22 cellular contexts compared by ENCODE assay signal in genomic region chr12:114750905-114751304, GRCh38.
"Had no signal": no experiment of that assay in that cellular context is flagged by ENCODE, and none has a peak within 500 bp of the region (broad histone marks: within the 10 kb centered on the region; RNA-seq: fewer than 3 reads in every experiment).

No MANE protein-coding gene starts in this region.

- H3K4me1 ChIP-seq: gastroesophageal sphincter, psoas muscle, transverse colon had no signal

- ATAC-seq: gastroesophageal sphincter; left lung; naive thymus-derived CD4-positive, alpha-beta T cell; stimulated activated naive B cell treated with anti-CD40 and anti-IgM and Interleukin-4, amounts not matched to agents 10 μg/mL and 1 μg/mL and 100 μg/mL, for 72 hours; stimulated activated naive CD8-positive, alpha-beta T cell treated with anti-CD3 and anti-CD28 coated beads, Interleukin-15, amount 100 ng/mL, for 72 hours had no signal

- H3K36me3 ChIP-seq: esophagus squamous epithelium, gastroesophageal sphincter, left lung, neutrophil, sigmoid colon, thoracic aorta, transverse colon had no signal

- H3K4me3 ChIP-seq: esophagus squamous epithelium, gastroesophageal sphincter, left lung, lung, psoas muscle, sigmoid colon, skin epidermis, thoracic aorta, transverse colon had no signal

- H3K27ac ChIP-seq: esophagus squamous epithelium, gastroesophageal sphincter, left lung, neutrophil, psoas muscle, sigmoid colon, skin epidermis, thoracic aorta, transverse colon had no signal

- H3K27me3 ChIP-seq: esophagus squamous epithelium, gastroesophageal sphincter, left lung, neutrophil, sigmoid colon, transverse colon had no signal

- H3K9me3 ChIP-seq: esophagus squamous epithelium, gastroesophageal sphincter, left lung, neutrophil, psoas muscle, sigmoid colon, thoracic aorta, transverse colon had no signal

- DNase-seq: cerebellar nuclear complex; dermis blood vessel endothelial cell; esophagus squamous epithelium; foreskin fibroblast; glutamatergic neuron; hippocampal formation; kidney glomerular epithelial cell; left lung; mesenchymal stem cell; naive thymus-derived CD4-positive, alpha-beta T cell; psoas muscle; sigmoid colon; stimulated activated CD4-positive, alpha-beta T cell treated with anti-CD3 and anti-CD28 coated beads, Interleukin-2, amount 100 ng/mL, for 24 hours; stimulated activated CD4-positive, alpha-beta T cell treated with anti-CD3 and anti-CD28 coated beads, Interleukin-4, amount 100 ng/mL, for 4 hours; stimulated activated naive B cell treated with anti-CD40 and anti-IgM and Interleukin-4, amounts not matched to agents 10 μg/mL and 1 μg/mL and 100 μg/mL, for 72 hours; stimulated activated naive CD8-positive, alpha-beta T cell treated with anti-CD3 and anti-CD28 coated beads, Interleukin-15, amount 100 ng/mL, for 72 hours; transverse colon had no signal
